In genomic region chr2:237626813-237627451, GRCh38 we compare ENCODE assay signal across 9 cellular contexts. TPM values are rescaled to one million over a fixed set of nuclear protein-coding genes. Genes with fewer than 3 reads are reported as not detected.
DNase-seq lines count a peak whose midpoint lies in the region; ATAC-seq and TF ChIP-seq lines count a peak whose summit lies in the region.
"Had no signal": no experiment of that assay in that cellular context is flagged by ENCODE, and none has a peak within 500 bp of the region (broad histone marks: within the 10 kb centered on the region; RNA-seq: fewer than 3 reads in every experiment).

No MANE protein-coding gene starts in this region.

- H4K20me1 ChIP-seq in GM23338 (replicated peaks; ENCODE audit: insufficient read depth) = no peaks in the 10 kb centered on the region; the same call in 1 of the 2 replicates
- H4K20me1 ChIP-seq in hepatocyte (ENCODE audit: insufficient read depth, poor library complexity, severe bottlenecking) = peaks cover 6% of the 10 kb centered on the region

- H3F3A ChIP-seq in GM23338 (replicated peaks; ENCODE audit: low read depth) = no peaks in the 10 kb centered on the region; the same call in 1 of the 2 replicates

- H3K4me2 ChIP-seq in GM23338 = peak overlapping the region; percentile 81
- H3K4me2 ChIP-seq in hepatocyte = peak overlapping the region; percentile 90

- peak overlapping the region; percentile 85 for H3K4me3 Mint-ChIP-seq in GM23338
- H3K4me3 Mint-ChIP-seq in activated naive CD8-positive, alpha-beta T cell treated with anti-CD3 and anti-CD28 coated beads, Interleukin-2, amount 10 ng/mL, durations not matched to agents 7 days and 5 days = peak overlapping the region; percentile 65

- H3K4me1 ChIP-seq in GM23338 (ENCODE audit: insufficient read depth) (peaks cover 12% of the 10 kb centered on the region), hepatocyte (ENCODE audit: insufficient read depth) (peaks cover 11% of the 10 kb centered on the region), gastrocnemius medialis (peaks cover 36 to 48% of the 10 kb centered on the region in 2 donors)

- no peaks in the 10 kb centered on the region for H3K9me3 ChIP-seq in hepatocyte (ENCODE audit: low read depth)
- no peaks in the 10 kb centered on the region for H3K9me3 ChIP-seq in gastrocnemius medialis

- ATAC-seq in GM23338 (peak; percentile 83), gastrocnemius medialis (peak; percentile 6 to 12), HG03521 (IDR thresholded peaks at IDR 0.05; ENCODE audit: unreplicated experiment) (no peak)
- no peak for ATAC-seq in activated naive CD8-positive, alpha-beta T cell treated with anti-CD3 and anti-CD28 coated beads, Interleukin-2, amount 10 ng/mL, durations not matched to agents 7 days and 5 days (ENCODE audit: low read depth)

- TF ChIP-seq POLR2A in gastrocnemius medialis (IDR thresholded peaks at IDR 0.05) = no peak

- 16% methylated on average over 27 of the region's 55 CpGs for WGBS in hepatocyte (ENCODE audit: low lambda C conversion rate, missing lambda C conversion rate)

- in situ Hi-C loops in gastrocnemius medialis (cut with MboI; ENCODE audit: low sequenced_read_pairs in 4 of 4) = no loop called here

- H3K79me2 ChIP-seq in GM23338 (replicated peaks; ENCODE audit: insufficient read depth) (peaks cover 16% of the 10 kb centered on the region), hepatocyte (peaks cover 31% of the 10 kb centered on the region)

- H3K27ac ChIP-seq in GM23338 (ENCODE audit: low read depth) (no peak overlapping the region), hepatocyte (no peak overlapping the region), gastrocnemius medialis (peak overlapping the region; percentile 84 to 88 (median 86))

- H3K4me1 Mint-ChIP-seq in GM23338 = peaks cover 29% of the 10 kb centered on the region
- peaks cover 7% of the 10 kb centered on the region for H3K4me1 Mint-ChIP-seq in activated naive CD8-positive, alpha-beta T cell treated with anti-CD3 and anti-CD28 coated beads, Interleukin-2, amount 10 ng/mL, durations not matched to agents 7 days and 5 days

- H3K9me3 Mint-ChIP-seq in GM23338 = no peaks in the 10 kb centered on the region; the same call in 2 of the 3 replicates
- no peaks in the 10 kb centered on the region for H3K9me3 Mint-ChIP-seq in activated naive CD8-positive, alpha-beta T cell treated with anti-CD3 and anti-CD28 coated beads, Interleukin-2, amount 10 ng/mL, durations not matched to agents 7 days and 5 days

- DNase-seq in GM23338 (ENCODE audit: low spot score) = peak; percentile 74
- no peak for DNase-seq in activated naive CD8-positive, alpha-beta T cell treated with anti-CD3 and anti-CD28 coated beads, Interleukin-2, amount 10 ng/mL, durations not matched to agents 7 days and 5 days
- DNase-seq in hepatocyte (ENCODE audit: low spot score) = no peak
- no peak for DNase-seq in gastrocnemius medialis
- DNase-seq in stimulated activated CD4-positive, alpha-beta T cell treated with anti-CD3 and anti-CD28 coated beads, Interleukin-4, amount 100 ng/mL, for 1 hour = no peak
- no peak for DNase-seq in glomerular visceral epithelial cell (ENCODE audit: extremely low spot score)
- DNase-seq in NCI-H187 treated with DMSO at 0.1 percent for 48 hours (lab: John Stamatoyannopoulos, UW) = no peak
- DNase-seq: stimulated activated CD8-positive, alpha-beta memory T cell treated with anti-CD3 and anti-CD28 coated beads, Interleukin-4, amount 100 ng/mL, for 48 hours had no signal

- no peaks in the 10 kb centered on the region; the same call in none of the 2 replicates for H3K9me2 ChIP-seq in GM23338 (ENCODE audit: insufficient read depth)
- no peaks in the 10 kb centered on the region for H3K9me2 ChIP-seq in hepatocyte (replicated peaks; ENCODE audit: insufficient read depth)

- POLR2A ChIA-PET in activated naive CD8-positive, alpha-beta T cell treated with anti-CD3 and anti-CD28 coated beads, Interleukin-2, amount 10 ng/mL, durations not matched to agents 7 days and 5 days (lab: Charles Lee) = no interaction called here

- intact Hi-C loops in gastrocnemius medialis (cut with DNase I; ENCODE audit: low total_unique reads) = no loop called here

- 0 out of 2 replicates have a peak, but pooled peaks cover 3% of the 10 kb centered on the region for H3K36me3 ChIP-seq in GM23338 (ENCODE audit: insufficient read depth)
- no peaks in the 10 kb centered on the region for H3K36me3 ChIP-seq in hepatocyte (replicated peaks; ENCODE audit: insufficient read depth, low read depth)
- no peaks in the 10 kb centered on the region for H3K36me3 ChIP-seq in gastrocnemius medialis

- H3K27me3 ChIP-seq in GM23338 (ENCODE audit: insufficient read depth) (peaks cover 40% of the 10 kb centered on the region), hepatocyte (no peaks in the 10 kb centered on the region), gastrocnemius medialis (no peaks in the 10 kb centered on the region)

- H3K27me3 Mint-ChIP-seq in GM23338 (ENCODE audit: insufficient read depth, low read depth, poor library complexity) = peaks cover 28% of the 10 kb centered on the region
- H3K27me3 Mint-ChIP-seq in activated naive CD8-positive, alpha-beta T cell treated with anti-CD3 and anti-CD28 coated beads, Interleukin-2, amount 10 ng/mL, durations not matched to agents 7 days and 5 days = peaks cover 54% of the 10 kb centered on the region

- H3K27ac Mint-ChIP-seq in GM23338 = no peak overlapping the region
- no peak overlapping the region for H3K27ac Mint-ChIP-seq in activated naive CD8-positive, alpha-beta T cell treated with anti-CD3 and anti-CD28 coated beads, Interleukin-2, amount 10 ng/mL, durations not matched to agents 7 days and 5 days

- peaks cover 14% of the 10 kb centered on the region; the same call in 1 of the 3 replicates for H3K36me3 Mint-ChIP-seq in GM23338 (ENCODE audit: low read depth)
- H3K36me3 Mint-ChIP-seq in activated naive CD8-positive, alpha-beta T cell treated with anti-CD3 and anti-CD28 coated beads, Interleukin-2, amount 10 ng/mL, durations not matched to agents 7 days and 5 days = no peaks in the 10 kb centered on the region

- peak overlapping the region; percentile 62 for H3K4me3 ChIP-seq in GM23338
- H3K4me3 ChIP-seq in hepatocyte = peak overlapping the region; percentile 82
- peak overlapping the region; percentile 59 to 70 (median 62) for H3K4me3 ChIP-seq in gastrocnemius medialis

- peak overlapping the region; percentile 84 for H2AFZ ChIP-seq in GM23338
- peak overlapping the region; percentile 68 for H2AFZ ChIP-seq in hepatocyte

- TF ChIP-seq CTCF in GM23338 (conservative IDR thresholded peaks at IDR 0.05; ENCODE audit: low read depth in 2 of 2) = no peak
- no peak for TF ChIP-seq CTCF in hepatocyte (IDR thresholded peaks at IDR 0.05; ENCODE audit: poor library complexity)
- TF ChIP-seq CTCF in gastrocnemius medialis (IDR thresholded peaks at IDR 0.05 in 4 of 5, conservative IDR thresholded peaks at IDR 0.05 in 1 of 5) = no peak

TF ChIP-seq in GM23338, 12 proteins besides CTCF, POLR2A, EP300 and RAD21 (continues in another document):
- TF ChIP-seq EZH2 (IDR thresholded peaks at IDR 0.05; ENCODE audit: low read depth, unreplicated experiment) = peak; percentile 35

RNA-seq across cellular contexts. Expression of gene LRRFIP1, which starts 0.5 kb away (rescaled TPM):
- 57.4 and 59.6 TPM in 2 replicates for total RNA-seq in GM23338 (2014; rRNA removed; shearing (Covaris generic))
- polyA plus RNA-seq in GM23338 (2016; fragmentation: Nextera tagmentation; extraction: Ambion mirVana) = 160 and 178 TPM in 2 replicates
- total RNA-seq in activated naive CD8-positive, alpha-beta T cell treated with anti-CD3 and anti-CD28 coated beads, Interleukin-2, amount 10 ng/mL, durations not matched to agents 7 days and 5 days = 100 to 1,000 TPM; 158 to 164 TPM
- 42.7 and 49.0 TPM in 2 replicates for total RNA-seq in hepatocyte
- polyA plus RNA-seq in hepatocyte = 64.1 and 81.4 TPM in 2 replicates
- total RNA-seq in gastrocnemius medialis = 10 to 100 TPM; 37.9 to 74.1 (median 54.0) TPM

RNA-seq across cellular contexts. Expression of gene RAB17, which starts 36.4 kb away (rescaled TPM):
- total RNA-seq in GM23338 (2014; rRNA removed; shearing (Covaris generic)) = 21.4 and 26.9 TPM in 2 replicates
- polyA plus RNA-seq in GM23338 (2016; fragmentation: Nextera tagmentation; extraction: Ambion mirVana) (17.4 and 22.4 TPM in 2 replicates), hepatocyte (89.6 and 99.1 TPM in 2 replicates)
- total RNA-seq in activated naive CD8-positive, alpha-beta T cell treated with anti-CD3 and anti-CD28 coated beads, Interleukin-2, amount 10 ng/mL, durations not matched to agents 7 days and 5 days = not detected
- total RNA-seq in hepatocyte (56.8 and 58.3 TPM in 2 replicates), gastrocnemius medialis (1 to 10 TPM in 1 of 4 donors, under 1 TPM in 1, not detected in 2; 0.42 to 1.3 TPM)

Comparison
In these comparisons a context has a peak if more than half of its experiments do, and no peak if none do; other contexts are left out.
1. ATAC-seq: peak in GM23338 (single experiment) and gastrocnemius medialis (2 of 2); none in activated naive CD8-positive, alpha-beta T cell treated with anti-CD3 and anti-CD28 coated beads, Interleukin-2, amount 10 ng/mL, durations not matched to agents 7 days and 5 days (single experiment) and HG03521 (single experiment).
2. H3K27ac ChIP-seq: peak in gastrocnemius medialis (4 of 4); none in GM23338 (single experiment) and hepatocyte (single experiment).
3. Peak in every context shown above with its lines, with median percentiles within 50 percentile points of each other: H3K4me3 ChIP-seq.